In the genomic region with DNA sequence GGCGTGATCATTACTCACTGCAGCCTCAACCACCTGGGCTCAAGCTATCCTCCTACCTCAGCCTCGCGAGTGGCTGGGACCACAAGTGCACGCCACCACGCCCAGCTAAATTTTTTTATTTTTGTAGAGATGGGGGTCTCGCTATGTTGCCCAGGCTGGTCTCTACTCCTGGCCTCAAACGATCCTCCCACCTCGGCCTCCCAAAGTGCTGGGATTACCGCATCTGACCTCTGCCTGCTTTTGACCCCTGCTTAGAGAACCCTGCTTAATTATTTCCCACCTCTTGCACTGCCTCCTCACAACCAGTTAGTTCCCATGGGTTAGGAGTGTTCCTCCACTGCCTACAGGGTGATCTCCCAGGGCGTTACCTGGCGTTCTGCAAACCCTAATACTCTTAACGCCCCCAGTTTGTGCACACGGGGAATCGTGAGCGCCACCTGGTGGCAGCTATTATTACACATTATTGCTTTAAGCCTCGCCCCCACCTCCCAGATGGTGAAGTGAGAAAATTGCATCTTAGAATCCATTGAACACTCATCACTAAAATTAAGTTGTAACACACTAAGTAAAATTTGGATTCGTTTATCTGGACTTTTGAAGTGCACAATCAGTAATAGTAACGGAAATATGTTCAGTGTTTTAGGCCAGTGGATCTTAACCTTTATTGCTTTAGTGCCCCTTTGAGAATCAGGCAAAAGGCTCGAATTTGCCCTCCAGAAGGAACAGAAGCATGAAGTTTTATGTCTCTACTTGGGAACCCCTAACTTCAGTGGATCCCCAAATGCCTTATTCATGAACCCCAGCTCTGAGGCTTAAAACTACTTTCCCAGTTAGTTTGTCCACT, we compare ENCODE assay signal across 9 cellular contexts.
A peak's percentile ranks its signal among the peaks of the same experiment; 100 is the strongest.
DNase-seq lines count a peak whose midpoint lies in the region; ATAC-seq and FAIRE-seq lines count a peak whose summit lies in the region.
"Had no signal": no experiment of that assay in that cellular context is flagged by ENCODE, and none has a peak within 500 bp of the region (broad histone marks: within the 10 kb centered on the region; RNA-seq: fewer than 3 reads in every experiment).

No MANE protein-coding gene starts in this region.

- H3K4me1 Mint-ChIP-seq in activated naive CD8-positive, alpha-beta T cell treated with anti-CD3 and anti-CD28 coated beads for 36 hours: no peaks in the 10 kb centered on the region

- in situ Hi-C loops in Caki2 (cut with HindIII; ENCODE audit: low pct_unique_long_range_greater_than_20kb, low sequenced_read_pairs): no loop called here

- no peaks in the 10 kb centered on the region for H3K9me3 Mint-ChIP-seq in activated naive CD8-positive, alpha-beta T cell treated with anti-CD3 and anti-CD28 coated beads for 36 hours
- H3K9me3 Mint-ChIP-seq: T-helper 1 cell treated with Interleukin-12 subunit alpha and Interleukin-12 subunit beta and Interleukin-4 antibody, amounts not matched to agents 30 μg/mL and 1 μg/mL, for 36 hours had no signal

- no peak for FAIRE-seq in frontal cortex (lab: Jason Lieb, UNC)

- H3K27ac Mint-ChIP-seq in activated naive CD8-positive, alpha-beta T cell treated with anti-CD3 and anti-CD28 coated beads for 36 hours: no peak overlapping the region
- H3K27ac Mint-ChIP-seq: T-helper 1 cell treated with Interleukin-12 subunit alpha and Interleukin-12 subunit beta and Interleukin-4 antibody, amounts not matched to agents 30 μg/mL and 1 μg/mL, for 36 hours had no signal

- DNase-seq in Caki2 (ENCODE audit: low read depth) (peak; percentile 30), HUDEP-2 (lab: John Stamatoyannopoulos, UW; ENCODE audit: unreplicated experiment in 76 of 76) (peak in 44 of 76 experiments; percentile 1 to 54 (median 20)), SKM-1 treated with dmso at 0.1 percent for 144 hours (lab: John Stamatoyannopoulos, UW; ENCODE audit: unreplicated experiment) (peak; percentile 59), hepatic stellate cell (ENCODE audit: low spot score) (peak; percentile 38), frontal cortex (ENCODE audit: low spot score in 2 of 2) (no peak)
- peak; percentile 51 for DNase-seq in activated naive CD8-positive, alpha-beta T cell treated with anti-CD3 and anti-CD28 coated beads for 36 hours
- peak; percentile 62 for DNase-seq in stimulated activated CD4-positive, alpha-beta T cell treated with anti-CD3 and anti-CD28 coated beads, Interleukin-1b, Interleukin-23, amount 100 ng/mL, for 48 hours

- peaks cover 34% of the 10 kb centered on the region for H3K27me3 Mint-ChIP-seq in activated naive CD8-positive, alpha-beta T cell treated with anti-CD3 and anti-CD28 coated beads for 36 hours

- H3K36me3 Mint-ChIP-seq in activated naive CD8-positive, alpha-beta T cell treated with anti-CD3 and anti-CD28 coated beads for 36 hours: no peaks in the 10 kb centered on the region

- no peak overlapping the region for H3K4me3 Mint-ChIP-seq in activated naive CD8-positive, alpha-beta T cell treated with anti-CD3 and anti-CD28 coated beads for 36 hours
- H3K4me3 Mint-ChIP-seq: T-helper 1 cell treated with Interleukin-12 subunit alpha and Interleukin-12 subunit beta and Interleukin-4 antibody, amounts not matched to agents 30 μg/mL and 1 μg/mL, for 36 hours had no signal

- ATAC-seq in GM18519 (IDR thresholded peaks at IDR 0.05; ENCODE audit: low FRiP score, unreplicated experiment): no peak

Comparison
In these comparisons a context has a peak if more than half of its experiments do, and no peak if none do; other contexts are left out.
1. DNase-seq: peak in Caki2 (single experiment), HUDEP-2 (44 of 76), SKM-1 treated with dmso at 0.1 percent for 144 hours (single experiment), activated naive CD8-positive, alpha-beta T cell treated with anti-CD3 and anti-CD28 coated beads for 36 hours (single experiment), hepatic stellate cell (single experiment) and stimulated activated CD4-positive, alpha-beta T cell treated with anti-CD3 and anti-CD28 coated beads, Interleukin-1b, Interleukin-23, amount 100 ng/mL, for 48 hours (single experiment); none in frontal cortex (0 of 2).